ENCODE assay signal across 34 cellular contexts in the genomic region with DNA sequence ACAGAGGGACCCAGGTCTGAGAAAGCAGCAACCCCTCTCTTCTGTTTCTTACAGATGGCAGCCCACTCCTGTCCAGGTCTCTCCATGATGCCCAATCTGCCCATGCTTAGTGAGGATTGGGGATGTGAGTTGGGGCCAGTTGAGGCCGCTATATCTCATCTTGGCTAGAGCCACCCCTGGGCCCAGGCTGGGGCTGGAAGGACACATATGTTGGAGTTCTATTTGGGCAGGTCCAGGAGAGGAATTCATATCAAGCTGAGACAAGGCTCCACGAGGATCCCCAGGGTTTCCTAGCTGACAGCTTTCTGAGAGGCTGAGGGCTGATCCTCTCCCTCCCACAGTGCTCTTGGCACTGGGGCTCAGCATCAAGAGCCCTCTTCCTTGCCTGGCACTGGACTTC. TPM values are rescaled to one million over a fixed set of nuclear protein-coding genes. Genes with fewer than 3 reads are reported as not detected.
"Had no signal": no experiment of that assay in that cellular context is flagged by ENCODE, and none has a peak within 500 bp of the region (broad histone marks: within the 10 kb centered on the region; RNA-seq: fewer than 3 reads in every experiment).

No MANE protein-coding gene starts in this region.

- DNase-seq: activated CD4-positive, alpha-beta memory T cell treated with anti-CD3 and anti-CD28 coated beads, Interleukin-2, amount 10 ng/mL, durations not matched to agents 7 days and 5 days; activated CD4-positive, alpha-beta T cell treated with anti-CD3 and anti-CD28 coated beads for 1 hour; activated CD4-positive, alpha-beta T cell treated with anti-CD3 and anti-CD28 coated beads for 48 hours; activated CD4-positive, CD25-positive, alpha-beta regulatory T cell; activated CD8-positive, alpha-beta memory T cell treated with anti-CD3 and anti-CD28 coated beads for 24 hours; activated gamma-delta T cell treated with Interleukin-2 at 50 U/mL for 16 hours; activated naive CD4-positive, alpha-beta T cell treated with anti-CD3 and anti-CD28 coated beads, Interleukin-2, amount 10 ng/mL, durations not matched to agents 7 days and 5 days; activated naive CD8-positive, alpha-beta T cell treated with anti-CD3 and anti-CD28 coated beads, Interleukin-2, amount 50 U/mL, for 24 hours; activated T-cell treated with anti-CD3 and anti-CD28 coated beads, Interleukin-2, amount 50 U/mL, for 24 hours; anterior cingulate cortex; brain microvascular endothelial cell; central memory CD4-positive, alpha-beta T cell; NCI-H1092 treated with DMSO at 0.1 percent for 48 hours; NCI-H1417 treated with DMSO at 0.1 percent for 48 hours; NCI-H187 treated with DMSO at 0.1 percent for 48 hours; NCI-H2081; NCI-H2171 treated with DMSO at 0.1 percent for 48 hours; NCI-H2227 treated with DMSO at 0.1 percent for 48 hours; NCI-H446; NCI-H524; NCI-H69; Peyer's patch; RPMI8226; SIG-M5; T-helper 1 cell; T1000; WERI-Rb-1 had no signal

- H3K9ac ChIP-seq: KMS-11 had no signal

- H3K4me3 ChIP-seq: Peyer's patch had no signal

- H3K9me3 ChIP-seq: Peyer's patch had no signal

- H3K9me3 Mint-ChIP-seq: activated CD4-positive, alpha-beta memory T cell treated with anti-CD3 and anti-CD28 coated beads, Interleukin-2, amount 10 ng/mL, durations not matched to agents 7 days and 5 days; activated naive CD4-positive, alpha-beta T cell treated with anti-CD3 and anti-CD28 coated beads, Interleukin-2, amount 10 ng/mL, durations not matched to agents 7 days and 5 days; activated naive CD8-positive, alpha-beta T cell treated with anti-CD3 and anti-CD28 coated beads, Interleukin-2, amount 50 U/mL, for 24 hours; activated T-cell treated with anti-CD3 and anti-CD28 coated beads, Interleukin-2, amount 50 U/mL, for 24 hours had no signal

- H3K27ac ChIP-seq: brain microvascular endothelial cell, KMS-11, Peyer's patch, WERI-Rb-1 had no signal

- H3K36me3 Mint-ChIP-seq: activated naive CD4-positive, alpha-beta T cell treated with anti-CD3 and anti-CD28 coated beads, Interleukin-2, amount 10 ng/mL, durations not matched to agents 7 days and 5 days; activated naive CD8-positive, alpha-beta T cell had no signal

- ATAC-seq: activated naive CD8-positive, alpha-beta T cell treated with anti-CD3 and anti-CD28 coated beads, Interleukin-2, amount 50 U/mL, for 24 hours; Right ventricle myocardium inferior; SK-N-SH treated with all-trans-retinoic acid at 6 μM for 48 hours had no signal

- H3K27ac Mint-ChIP-seq: activated CD4-positive, alpha-beta memory T cell treated with anti-CD3 and anti-CD28 coated beads, Interleukin-2, amount 10 ng/mL, durations not matched to agents 7 days and 5 days; activated naive CD4-positive, alpha-beta T cell treated with anti-CD3 and anti-CD28 coated beads, Interleukin-2, amount 10 ng/mL, durations not matched to agents 7 days and 5 days; activated naive CD8-positive, alpha-beta T cell; activated naive CD8-positive, alpha-beta T cell treated with anti-CD3 and anti-CD28 coated beads, Interleukin-2, amount 50 U/mL, for 24 hours; activated T-cell treated with anti-CD3 and anti-CD28 coated beads, Interleukin-2, amount 50 U/mL, for 24 hours had no signal

- H3K4me3 Mint-ChIP-seq: activated CD4-positive, alpha-beta memory T cell treated with anti-CD3 and anti-CD28 coated beads, Interleukin-2, amount 10 ng/mL, durations not matched to agents 7 days and 5 days; activated naive CD4-positive, alpha-beta T cell treated with anti-CD3 and anti-CD28 coated beads, Interleukin-2, amount 10 ng/mL, durations not matched to agents 7 days and 5 days; activated naive CD8-positive, alpha-beta T cell; activated naive CD8-positive, alpha-beta T cell treated with anti-CD3 and anti-CD28 coated beads, Interleukin-2, amount 50 U/mL, for 24 hours; activated T-cell treated with anti-CD3 and anti-CD28 coated beads, Interleukin-2, amount 50 U/mL, for 24 hours had no signal

- H3K27me3 ChIP-seq: Peyer's patch had no signal

- H3K4me1 ChIP-seq: Peyer's patch had no signal

- H3K36me3 ChIP-seq: brain microvascular endothelial cell, Peyer's patch, WERI-Rb-1 had no signal

RNA-seq across cellular contexts. Expression of a gene that starts 11.4 kb away (rescaled TPM):
- total RNA-seq: M059J, Peyer's patch, Right ventricle myocardium inferior had no signal

RNA-seq across cellular contexts. Expression of a gene that starts 34.6 kb away (rescaled TPM):
- total RNA-seq: activated CD4-positive, alpha-beta memory T cell treated with anti-CD3 and anti-CD28 coated beads, Interleukin-2, amount 10 ng/mL, durations not matched to agents 7 days and 5 days; M059J; Peyer's patch; SK-MEL-5; T-helper 2 cell treated with Interferon-gamma antibody and Interleukin-4, amounts not matched to agents 100 ng/mL and 5 ng/mL, for 36 hours had no signal

RNA-seq across cellular contexts. Expression of a gene that starts 46.7 kb away (rescaled TPM):
- total RNA-seq: activated CD4-positive, alpha-beta memory T cell treated with anti-CD3 and anti-CD28 coated beads, Interleukin-2, amount 10 ng/mL, durations not matched to agents 7 days and 5 days; M059J; Peyer's patch; Right ventricle myocardium inferior; SK-MEL-5; T-helper 2 cell treated with Interferon-gamma antibody and Interleukin-4, amounts not matched to agents 100 ng/mL and 5 ng/mL, for 36 hours had no signal
